In the genomic region with DNA sequence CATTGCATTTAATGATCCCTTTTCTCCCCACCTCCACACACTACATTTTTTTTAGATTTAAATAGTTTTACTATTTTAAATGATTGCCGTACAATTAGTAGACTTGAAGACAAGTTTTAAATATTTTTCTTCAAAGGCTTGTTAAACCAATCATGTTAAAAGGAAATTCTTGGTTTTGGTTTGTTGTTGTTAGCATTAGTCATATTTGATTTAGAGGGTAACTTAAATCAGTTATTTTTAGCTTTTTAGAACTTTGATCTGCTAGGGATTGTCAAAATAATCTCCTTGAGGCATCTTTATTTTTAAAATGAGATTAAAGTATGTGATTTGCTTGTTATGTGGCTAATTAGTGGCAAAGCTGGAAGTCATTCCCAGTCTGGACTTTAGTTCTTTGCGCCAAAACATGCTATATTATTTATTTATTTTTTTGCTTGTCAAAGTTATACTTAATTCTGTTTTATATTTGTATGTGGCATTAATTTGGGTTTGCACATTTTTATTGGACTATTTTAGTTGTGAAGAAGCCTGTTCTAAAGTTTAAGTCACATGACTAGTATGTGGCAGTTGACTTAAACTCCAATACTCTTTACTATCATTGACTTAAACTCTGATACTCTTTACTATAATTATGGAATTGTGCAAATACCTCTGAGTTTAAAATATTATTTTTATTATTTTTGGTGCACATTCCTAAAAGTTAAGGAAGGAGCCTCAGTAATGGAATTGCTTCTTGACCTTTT, we compare ENCODE assay signal across 10 cellular contexts. TPM values are rescaled to one million over a fixed set of nuclear protein-coding genes. Genes with fewer than 3 reads are reported as not detected.
A peak's percentile ranks its signal among the peaks of the same experiment; 100 is the strongest.
DNase-seq lines count a peak whose midpoint lies in the region; ATAC-seq, FAIRE-seq and TF ChIP-seq lines count a peak whose summit lies in the region.
"Had no signal": no experiment of that assay in that cellular context is flagged by ENCODE, and none has a peak within 500 bp of the region (broad histone marks: within the 10 kb centered on the region; RNA-seq: fewer than 3 reads in every experiment).

No MANE protein-coding gene starts in this region.

- H3K4me1 Mint-ChIP-seq in CD8-positive, alpha-beta memory T cell, result peaks cover 62 to 88% (median 78%) of the 10 kb centered on the region in 3 donors

- H3K27ac ChIP-seq in CD8-positive, alpha-beta memory T cell (ENCODE audit: low read depth, low read length), result no peak overlapping the region
- H3K27ac ChIP-seq in dorsolateral prefrontal cortex, result peak overlapping the region in 18 of 59 donors; percentile 6 to 96 (median 88)
- no peak overlapping the region for H3K27ac ChIP-seq in effector memory CD4-positive, alpha-beta T cell (ENCODE audit: insufficient read depth, low read length, poor library complexity, severe bottlenecking)

- POLR2A ChIA-PET in CD8-positive, alpha-beta memory T cell (lab: Charles Lee), result no interaction called here

- no peak for TF ChIP-seq CTCF in dorsolateral prefrontal cortex (IDR thresholded peaks at IDR 0.05 in 54 of 56, conservative IDR thresholded peaks at IDR 0.05 in 2 of 56; ENCODE audit: low read depth in 1 of 56, partially characterized antibody in 56 of 56)

- H3K4me3 Mint-ChIP-seq in CD8-positive, alpha-beta memory T cell, result peak overlapping the region; percentile 20 to 99 (median 96)

- ATAC-seq in HG03457 (IDR thresholded peaks at IDR 0.05; ENCODE audit: unreplicated experiment), result no peak

- H2AFZ ChIP-seq in neuron (ENCODE audit: low read depth, low read length), result no peak overlapping the region

- H3K9me3 Mint-ChIP-seq in CD8-positive, alpha-beta memory T cell, result no peaks in the 10 kb centered on the region

- intact Hi-C loops in dorsolateral prefrontal cortex (cut with DNase I), result loop anchor here (10.0 kb wide), 3 partner anchors 92 to 312 kb away; no protein-coding TSS in a partner anchor

- no peaks in the 10 kb centered on the region for H3K9me3 ChIP-seq in CD8-positive, alpha-beta memory T cell (ENCODE audit: low read length)
- no peaks in the 10 kb centered on the region for H3K9me3 ChIP-seq in neuron (ENCODE audit: low read length)
- H3K9me3 ChIP-seq in effector memory CD4-positive, alpha-beta T cell (ENCODE audit: control insufficient read depth, low read length), result no peaks in the 10 kb centered on the region

- DNase-seq in CD8-positive, alpha-beta memory T cell, result no peak
- peak; percentile 47 for DNase-seq in M059J (ENCODE audit: low read depth)
- no peak for DNase-seq in dorsolateral prefrontal cortex
- DNase-seq in effector memory CD4-positive, alpha-beta T cell, result no peak
- DNase-seq in frontal cortex (ENCODE audit: low spot score in 2 of 2), result no peak
- no peak for DNase-seq in NCI-H748 (lab: John Stamatoyannopoulos, UW; ENCODE audit: unreplicated experiment)
- DNase-seq: activated effector memory CD4-positive, alpha-beta T cell treated with Interleukin-2 at 50 U/mL for 16 hours; NCI-H345 had no signal

- H3K4me1 ChIP-seq in CD8-positive, alpha-beta memory T cell (ENCODE audit: insufficient read depth, low read length), result peaks cover 39% of the 10 kb centered on the region
- H3K4me1 ChIP-seq in neuron (ENCODE audit: insufficient read depth, low read length), result peaks cover 21% of the 10 kb centered on the region
- peaks cover 20% of the 10 kb centered on the region for H3K4me1 ChIP-seq in effector memory CD4-positive, alpha-beta T cell (ENCODE audit: control insufficient read depth, insufficient read depth, low read length, poor library complexity, severe bottlenecking)

- no peaks in the 10 kb centered on the region for H3K27me3 ChIP-seq in CD8-positive, alpha-beta memory T cell (ENCODE audit: insufficient read depth, low read length, poor library complexity, severe bottlenecking)
- H3K27me3 ChIP-seq in dorsolateral prefrontal cortex (no peaks in the 10 kb centered on the region), neuron (ENCODE audit: insufficient read depth, low read length) (no peaks in the 10 kb centered on the region)
- H3K27me3 ChIP-seq in effector memory CD4-positive, alpha-beta T cell (replicated peaks; ENCODE audit: control insufficient read depth, insufficient read depth, low read length, poor library complexity, severe bottlenecking), result no peaks in the 10 kb centered on the region

- H3K4me3 ChIP-seq in CD8-positive, alpha-beta memory T cell (ENCODE audit: low read length), result no peak overlapping the region
- H3K4me3 ChIP-seq in dorsolateral prefrontal cortex (peak overlapping the region in 57 of 59 donors; percentile 5 to 94 (median 84)), neuron (ENCODE audit: low read length) (peak overlapping the region; percentile 62)
- no peak overlapping the region for H3K4me3 ChIP-seq in effector memory CD4-positive, alpha-beta T cell (ENCODE audit: insufficient read depth, low read depth, low read length, poor library complexity, severe bottlenecking)

- CTCF ChIA-PET in CD8-positive, alpha-beta memory T cell (lab: Charles Lee), result interaction anchor here (1.4 to 3.9 kb wide), 2 partner anchors 15 to 110 kb away, joined by 4 to 32 read pairs; a partner anchor contains a TSS

- peaks cover 0 to 1% of the 10 kb centered on the region in 2 donors for H3K27me3 Mint-ChIP-seq in CD8-positive, alpha-beta memory T cell

- H3K27ac Mint-ChIP-seq in CD8-positive, alpha-beta memory T cell, result peak overlapping the region in 4 of 8 donors; percentile 14 to 69 (median 40)

- peaks cover 0 to 54% (median 4%) of the 10 kb centered on the region in 3 donors for H3K36me3 Mint-ChIP-seq in CD8-positive, alpha-beta memory T cell

- no peaks in the 10 kb centered on the region for H3K36me3 ChIP-seq in CD8-positive, alpha-beta memory T cell (ENCODE audit: insufficient read depth, low read length)
- H3K36me3 ChIP-seq in neuron (ENCODE audit: insufficient read depth, low read length), result peaks cover 5% of the 10 kb centered on the region
- H3K36me3 ChIP-seq in effector memory CD4-positive, alpha-beta T cell (ENCODE audit: control insufficient read depth, insufficient read depth, low read length), result no peaks in the 10 kb centered on the region

- FAIRE-seq in frontal cortex (lab: Jason Lieb, UNC), result no peak

RNA-seq across cellular contexts. Expression of a gene that starts 14.7 kb away (rescaled TPM):
- total RNA-seq in CD8-positive, alpha-beta memory T cell, result 10 to 100 TPM; 21.9 to 26.3 TPM
- 16.5 TPM for polyA plus RNA-seq in CD8-positive, alpha-beta memory T cell
- 34.2 and 36.6 TPM in 2 replicates for total RNA-seq in M059J (2014; rRNA removed; shearing (Covaris generic))
- total RNA-seq in dorsolateral prefrontal cortex, result 10 to 100 TPM in 92 of 120 experiments, 1 to 10 TPM in 28; 3.7 to 35.1 (median 13.0) TPM
- total RNA-seq in frontal cortex, result 4.5 TPM

RNA-seq across cellular contexts. Expression of a gene that starts 14.7 kb away (rescaled TPM):
- total RNA-seq in CD8-positive, alpha-beta memory T cell, result 10 to 100 TPM; 35.9 to 37.3 TPM
- polyA plus RNA-seq in CD8-positive, alpha-beta memory T cell, result 14.7 TPM
- 27.8 and 33.8 TPM in 2 replicates for total RNA-seq in M059J (2014; rRNA removed; shearing (Covaris generic))
- total RNA-seq in dorsolateral prefrontal cortex (10 to 100 TPM; 11.6 to 28.0 (median 17.4) TPM), frontal cortex (33.0 TPM)

Comparison
In these comparisons a context has a peak if more than half of its experiments do, and no peak if none do; other contexts are left out.
1. H3K4me3 ChIP-seq: peak in dorsolateral prefrontal cortex (57 of 59) and neuron (single experiment); none in CD8-positive, alpha-beta memory T cell (single experiment) and effector memory CD4-positive, alpha-beta T cell (single experiment).